ENCODE assay signal across 8 cellular contexts in the genomic region with DNA sequence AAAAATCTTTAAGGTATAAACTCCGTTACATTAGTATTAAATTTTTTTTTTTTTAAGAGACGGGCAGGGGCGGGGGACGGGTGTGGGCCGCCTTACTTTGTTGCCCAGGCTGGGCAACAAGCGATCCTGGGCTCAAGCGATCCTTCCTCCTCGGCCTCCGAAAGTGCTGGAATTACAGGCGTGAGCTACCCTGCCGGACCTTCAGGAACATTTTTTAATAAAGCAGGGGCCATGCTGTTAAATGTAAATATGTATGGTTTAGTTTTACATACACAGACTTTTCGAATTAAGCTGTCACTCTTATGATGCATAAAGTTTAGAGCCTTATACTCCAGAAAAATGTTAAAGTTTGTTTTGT. TPM values are rescaled to one million over a fixed set of nuclear protein-coding genes. Genes with fewer than 3 reads are reported as not detected.
A peak's percentile ranks its signal among the peaks of the same experiment; 100 is the strongest.
DNase-seq lines count a peak whose midpoint lies in the region; ATAC-seq, FAIRE-seq and TF ChIP-seq lines count a peak whose summit lies in the region.

No MANE protein-coding gene starts in this region.

- H3K27ac ChIP-seq in hepatocyte, result peak overlapping the region; percentile 44
- H3K27ac ChIP-seq in small intestine (ENCODE audit: low read depth in 1 of 2, low read length in 1 of 2), result no peak overlapping the region

- H3K36me3 ChIP-seq in hepatocyte (replicated peaks; ENCODE audit: insufficient read depth, low read depth), result no peaks in the 10 kb centered on the region
- no peaks in the 10 kb centered on the region for H3K36me3 ChIP-seq in small intestine (ENCODE audit: control insufficient read depth in 2 of 2, insufficient read depth in 2 of 2, low read length in 2 of 2)

- DNase-seq in HCEC 1CT (peak; percentile 18), UCSD-AML1 (lab: John Stamatoyannopoulos, UW; ENCODE audit: unreplicated experiment) (peak; percentile 16), hepatocyte (ENCODE audit: low spot score) (no peak), small intestine (peak; percentile 14), cerebellar nuclear complex (lab: John Stamatoyannopoulos, UW) (no peak)
- DNase-seq in stimulated activated CD4-positive, alpha-beta T cell treated with anti-CD3 and anti-CD28 coated beads, Interleukin-12 subunit alpha, Interleukin-12 subunit beta, amount 100 ng/mL, for 4 hours, result no peak

- ATAC-seq in GM21423 (IDR thresholded peaks at IDR 0.05; ENCODE audit: unreplicated experiment), result no peak
- no peak for ATAC-seq in GM19351 (IDR thresholded peaks at IDR 0.05; ENCODE audit: unreplicated experiment)

- no peak for FAIRE-seq in small intestine (lab: Jason Lieb, UNC)

- H3K4me2 ChIP-seq in hepatocyte, result peak overlapping the region; percentile 80

- no peak for TF ChIP-seq CTCF in hepatocyte (IDR thresholded peaks at IDR 0.05; ENCODE audit: poor library complexity)

- 14% methylated on average over 12 of the region's 12 CpGs for WGBS in hepatocyte (ENCODE audit: low lambda C conversion rate, missing lambda C conversion rate)
- 7 to 18% (median 10%) methylated on average over 12 of the region's 12 CpGs for WGBS in small intestine, 3 donors

- H2AFZ ChIP-seq in hepatocyte, result peak overlapping the region; percentile 23

- H4K20me1 ChIP-seq in hepatocyte (ENCODE audit: insufficient read depth, poor library complexity, severe bottlenecking), result peaks cover 40% of the 10 kb centered on the region

- H3K9me2 ChIP-seq in hepatocyte (replicated peaks; ENCODE audit: insufficient read depth), result no peaks in the 10 kb centered on the region

- peaks cover 6% of the 10 kb centered on the region for H3K4me1 ChIP-seq in hepatocyte (ENCODE audit: insufficient read depth)
- H3K4me1 ChIP-seq in small intestine (ENCODE audit: control insufficient read depth in 2 of 2, insufficient read depth in 1 of 2, low read depth in 1 of 2, low read length in 1 of 2), result peaks cover 0 to 11% of the 10 kb centered on the region in 2 donors

- H3K27me3 ChIP-seq in hepatocyte (no peaks in the 10 kb centered on the region), small intestine (ENCODE audit: control insufficient read depth in 2 of 2, insufficient read depth in 2 of 2, low read length in 2 of 2) (no peaks in the 10 kb centered on the region)

- H3K9me3 ChIP-seq in hepatocyte (ENCODE audit: low read depth) (no peaks in the 10 kb centered on the region), small intestine (ENCODE audit: control insufficient read depth, low read depth) (no peaks in the 10 kb centered on the region)

- H3K4me3 ChIP-seq in hepatocyte (peak overlapping the region; percentile 65), small intestine (ENCODE audit: low read depth in 1 of 2, low read length in 2 of 2) (peak overlapping the region; percentile 48 to 86)

- H3K79me2 ChIP-seq in hepatocyte, result peaks cover 70% of the 10 kb centered on the region

RNA-seq across cellular contexts. Expression of gene PPM1D, which starts 2.4 kb away (rescaled TPM):
- 12.6 and 18.3 TPM in 2 replicates for total RNA-seq in hepatocyte
- polyA plus RNA-seq in hepatocyte (12.8 and 18.6 TPM in 2 replicates), small intestine (1 to 10 TPM; 3.8 to 5.8 (median 5.5) TPM)

Comparison
In these comparisons a context has a peak if more than half of its experiments do, and no peak if none do; other contexts are left out.
1. DNase-seq: peak in HCEC 1CT (single experiment), UCSD-AML1 (single experiment) and small intestine (single experiment); none in hepatocyte (single experiment), stimulated activated CD4-positive, alpha-beta T cell treated with anti-CD3 and anti-CD28 coated beads, Interleukin-12 subunit alpha, Interleukin-12 subunit beta, amount 100 ng/mL, for 4 hours (single experiment) and cerebellar nuclear complex (0 of 2).